ENCODE assay signal across 15 cellular contexts in genomic region chr2:218357194-218358177, GRCh38. TPM values are rescaled to one million over a fixed set of nuclear protein-coding genes. Genes with fewer than 3 reads are reported as not detected.
DNase-seq lines count a peak whose midpoint lies in the region; ATAC-seq, FAIRE-seq and TF ChIP-seq lines count a peak whose summit lies in the region.
"Had no signal": no experiment of that assay in that cellular context is flagged by ENCODE, and none has a peak within 500 bp of the region (broad histone marks: within the 10 kb centered on the region; RNA-seq: fewer than 3 reads in every experiment).

No MANE protein-coding gene starts in this region.

- H3K36me3 Mint-ChIP-seq in CD14-positive monocyte (no peaks in the 10 kb centered on the region), endodermal cell (ENCODE audit: low read depth) (no peaks in the 10 kb centered on the region), osteocyte (ENCODE audit: unreplicated experiment) (no peaks in the 10 kb centered on the region)
- H3K36me3 Mint-ChIP-seq: stimulated activated effector memory CD8-positive, alpha-beta T cell treated with anti-CD3 and anti-CD28 coated beads, Interleukin-12 subunit alpha, Interleukin-12 subunit beta, amount 100 ng/mL, for 72 hours had no signal

- no peak for FAIRE-seq in H54 (lab: Jason Lieb, UNC)
- FAIRE-seq: GM19239, RCC 7860 had no signal

- H3K27me3 ChIP-seq in endodermal cell (ENCODE audit: control insufficient read depth, insufficient read depth, low read length, poor library complexity, severe bottlenecking) = no peaks in the 10 kb centered on the region
- H3K27me3 ChIP-seq: MG63 had no signal

- H3K4me3 ChIP-seq in LNCaP clone FGC (ENCODE audit: low read depth, low read length) (peak overlapping the region; percentile 41), endodermal cell (ENCODE audit: low read length) (no peak overlapping the region)
- H3K4me3 ChIP-seq: lung, MG63 had no signal

- H3K4me1 ChIP-seq in endodermal cell (ENCODE audit: control insufficient read depth, insufficient read depth, low read length) = peaks cover 9% of the 10 kb centered on the region

- no peak for DNase-seq in CD14-positive monocyte (ENCODE audit: low spot score)
- DNase-seq in LNCaP clone FGC (ENCODE audit: low read depth) = no peak
- DNase-seq in endodermal cell = peak; percentile 63
- no peak for DNase-seq in osteocyte (ENCODE audit: extremely low spot score, unreplicated experiment)
- no peak for DNase-seq in NCI-H446 treated with DMSO at 0.1 percent for 48 hours (lab: John Stamatoyannopoulos, UW)
- no peak for DNase-seq in H54 (ENCODE audit: insufficient read length, low spot score)
- no peak for DNase-seq in dedifferentiated amniotic fluid mesenchymal stem cell (ENCODE audit: extremely low spot score)

- H3K9me3 Mint-ChIP-seq in CD14-positive monocyte = peaks cover 3 to 14% (median 7%) of the 10 kb centered on the region in 7 donors
- no peaks in the 10 kb centered on the region for H3K9me3 Mint-ChIP-seq in endodermal cell
- peaks cover 3% of the 10 kb centered on the region for H3K9me3 Mint-ChIP-seq in osteocyte (ENCODE audit: unreplicated experiment)

- no peak for TF ChIP-seq POLR2A in H54 (IDR thresholded peaks at IDR 0.05; ENCODE audit: low read depth, low read length)

- no peak overlapping the region for H3K27ac ChIP-seq in endodermal cell (ENCODE audit: low read depth, low read length)

- H3K9ac ChIP-seq in endodermal cell (ENCODE audit: extremely low read depth, low read length, poor library complexity, severe bottlenecking) = no peak overlapping the region

- no peak overlapping the region for H3K4me3 Mint-ChIP-seq in CD14-positive monocyte
- H3K4me3 Mint-ChIP-seq in endodermal cell = peak overlapping the region; percentile 22
- no peak overlapping the region for H3K4me3 Mint-ChIP-seq in osteocyte (ENCODE audit: unreplicated experiment)
- H3K4me3 Mint-ChIP-seq: stimulated activated effector memory CD8-positive, alpha-beta T cell treated with anti-CD3 and anti-CD28 coated beads, Interleukin-12 subunit alpha, Interleukin-12 subunit beta, amount 100 ng/mL, for 72 hours had no signal

- H3K27ac Mint-ChIP-seq in CD14-positive monocyte = peak overlapping the region; percentile 15 to 95 (median 74)
- peak overlapping the region; percentile 62 for H3K27ac Mint-ChIP-seq in endodermal cell
- peak overlapping the region; percentile 11 for H3K27ac Mint-ChIP-seq in osteocyte (ENCODE audit: unreplicated experiment)
- H3K27ac Mint-ChIP-seq: stimulated activated effector memory CD8-positive, alpha-beta T cell treated with anti-CD3 and anti-CD28 coated beads, Interleukin-12 subunit alpha, Interleukin-12 subunit beta, amount 100 ng/mL, for 72 hours had no signal

- ATAC-seq in HG03432 (IDR thresholded peaks at IDR 0.05; ENCODE audit: unreplicated experiment) = no peak

- TF ChIP-seq CTCF in CD14-positive monocyte (IDR thresholded peaks at IDR 0.05) (no peak), LNCaP clone FGC (IDR thresholded peaks at IDR 0.05; ENCODE audit: control insufficient read depth, extremely low read depth, insufficient read depth) (no peak), endodermal cell (conservative IDR thresholded peaks at IDR 0.05) (no peak), osteocyte (IDR thresholded peaks at IDR 0.05) (no peak)

- H3K9me3 ChIP-seq in endodermal cell (ENCODE audit: control insufficient read depth, low read length) = no peaks in the 10 kb centered on the region
- H3K9me3 ChIP-seq: MG63 had no signal

- H3K4me1 Mint-ChIP-seq in CD14-positive monocyte (peaks cover 57% of the 10 kb centered on the region), endodermal cell (peaks cover 23% of the 10 kb centered on the region), osteocyte (ENCODE audit: unreplicated experiment) (peaks cover 9% of the 10 kb centered on the region)
- H3K4me1 Mint-ChIP-seq: stimulated activated effector memory CD8-positive, alpha-beta T cell treated with anti-CD3 and anti-CD28 coated beads, Interleukin-12 subunit alpha, Interleukin-12 subunit beta, amount 100 ng/mL, for 72 hours had no signal

- H3K36me3 ChIP-seq in endodermal cell (ENCODE audit: control insufficient read depth, insufficient read depth, low read length) = no peaks in the 10 kb centered on the region
- H3K36me3 ChIP-seq: MG63 had no signal

- intact Hi-C loops in CD14-positive monocyte (cut with micrococcal nuclease) = loop anchor here (2.0 to 5.0 kb wide), 2 partner anchors 40 to 57 kb away; partner anchors contain the start of gene CTDSP1 (in 1 of the 2)

- WGBS in endodermal cell (ENCODE audit: insufficient coverage in 1 of 2, insufficient read length in 1 of 2), 2 experiments = 74 to 78% methylated on average over 12 to 19 of the region's 19 CpGs

- peaks cover 0 to 2% (median 1%) of the 10 kb centered on the region in 3 donors for H3K27me3 Mint-ChIP-seq in CD14-positive monocyte (ENCODE audit: low read depth in 3 of 3)
- no peaks in the 10 kb centered on the region for H3K27me3 Mint-ChIP-seq in endodermal cell (ENCODE audit: insufficient read depth)
- no peaks in the 10 kb centered on the region for H3K27me3 Mint-ChIP-seq in osteocyte (ENCODE audit: unreplicated experiment)

RNA-seq across cellular contexts. Expression of gene CATIP, which starts 0.8 kb away (rescaled TPM):
- 1 to 10 TPM; 2.9 to 5.5 TPM for polyA plus RNA-seq in CD14-positive monocyte
- 1 to 10 TPM in 1 of 2 donors, under 1 TPM in 1; 0.22 to 1.0 TPM for total RNA-seq in endodermal cell
- 0.46 TPM for polyA plus RNA-seq in endodermal cell (2013, experiment 1 of 2)
- 0.46 TPM for polyA plus RNA-seq in endodermal cell (2013, experiment 2 of 2)
- total RNA-seq in osteocyte = not detected in 2 replicates
- total RNA-seq: Daoy had no signal
- polyA plus RNA-seq: esophagus had no signal

RNA-seq across cellular contexts. Expression of gene SLC11A1, which starts 24.6 kb away (rescaled TPM):
- 100 to 1,000 TPM; 184 to 352 TPM for polyA plus RNA-seq in CD14-positive monocyte
- total RNA-seq in endodermal cell (under 1 TPM in 1 of 2 donors, not detected in 1; 0.09 TPM), osteocyte (0.16 and 0.21 TPM in 2 replicates)
- 0.50 TPM for polyA plus RNA-seq in endodermal cell (2013, experiment 1 of 2)
- not detected for polyA plus RNA-seq in endodermal cell (2013, experiment 2 of 2)
- total RNA-seq: Daoy had no signal

RNA-seq across cellular contexts. Expression of gene CTDSP1, which starts 42.2 kb away (rescaled TPM):
- 10 to 100 TPM; 46.4 to 49.9 TPM for polyA plus RNA-seq in CD14-positive monocyte
- total RNA-seq in endodermal cell = 100 to 1,000 TPM in 1 of 2 donors, 10 to 100 TPM in 1; 66.8 to 123 TPM
- 44.8 TPM for polyA plus RNA-seq in endodermal cell (2013, experiment 1 of 2)
- polyA plus RNA-seq in endodermal cell (2013, experiment 2 of 2) = 37.9 TPM
- 131 and 138 TPM in 2 replicates for total RNA-seq in osteocyte

Comparison
In these comparisons a context has a peak if more than half of its experiments do, and no peak if none do; other contexts are left out.
1. H3K27ac Mint-ChIP-seq: peak in every context shown above with its lines; median percentile 74 in CD14-positive monocyte; 62 in endodermal cell; 11 in osteocyte.